16 cellular contexts compared by ENCODE assay signal in genomic region chr12:12587878-12588277, GRCh38. TPM values are rescaled to one million over a fixed set of nuclear protein-coding genes. Genes with fewer than 3 reads are reported as not detected.
DNase-seq lines count a peak whose midpoint lies in the region; TF ChIP-seq lines count a peak whose summit lies in the region.
"Had no signal": no experiment of that assay in that cellular context is flagged by ENCODE, and none has a peak within 500 bp of the region (broad histone marks: within the 10 kb centered on the region; RNA-seq: fewer than 3 reads in every experiment).

No MANE protein-coding gene starts in this region.

- H3K79me2 ChIP-seq in PC-9 (ENCODE audit: low read depth) (no peaks in the 10 kb centered on the region), trophoblast cell (ENCODE audit: control insufficient read depth, insufficient read depth, low read length, poor library complexity) (no peaks in the 10 kb centered on the region), H9 (ENCODE audit: insufficient read depth, low read length) (no peaks in the 10 kb centered on the region)

- H3K27me3 ChIP-seq in PC-9 (ENCODE audit: insufficient read depth, low read depth): no peaks in the 10 kb centered on the region
- no peaks in the 10 kb centered on the region for H3K27me3 ChIP-seq in trophoblast cell (ENCODE audit: insufficient read depth, low read length)
- no peaks in the 10 kb centered on the region for H3K27me3 ChIP-seq in tibial artery
- no peaks in the 10 kb centered on the region for H3K27me3 ChIP-seq in sigmoid colon
- H3K27me3 ChIP-seq in brain microvascular endothelial cell (replicated peaks): no peaks in the 10 kb centered on the region
- no peaks in the 10 kb centered on the region for H3K27me3 ChIP-seq in H9 (ENCODE audit: insufficient read depth, low read length)
- H3K27me3 ChIP-seq: BLaER1 had no signal

- H3K4me2 ChIP-seq in PC-9 (peak overlapping the region; percentile 49), trophoblast cell (ENCODE audit: low read length) (no peak overlapping the region), H9 (ENCODE audit: insufficient read depth, insufficient read length, low read length) (no peak overlapping the region)
- H3K4me2 ChIP-seq: BLaER1 had no signal

- H3T11ph ChIP-seq in H9 (ENCODE audit: low read length): no peak overlapping the region

- peaks cover 2% of the 10 kb centered on the region; the same call in 1 of the 2 replicates for H3K27me3 Mint-ChIP-seq in H9 (ENCODE audit: low read depth)

- no TSS peak for BruUV-seq in PC-9 (replicated peaks; lab: Mats Ljungman, UMichigan)

- TF ChIP-seq POLR2A in sigmoid colon (IDR thresholded peaks at IDR 0.05): no peak

- H3K9me2 ChIP-seq in PC-9 (ENCODE audit: insufficient read depth): no peaks in the 10 kb centered on the region

- H3K9ac ChIP-seq in trophoblast cell (ENCODE audit: low read length) (no peak overlapping the region), H9 (ENCODE audit: extremely low read depth, insufficient read length, low read length) (no peak overlapping the region)
- H3K9ac ChIP-seq: BLaER1 had no signal

- CTCF ChIA-PET in PC-9 (lab: Charles Lee): interaction anchor here (0.6 to 1.0 kb wide), 4 partner anchors 24 to 920 kb away, joined by 3 to 12 read pairs (median 7); no protein-coding TSS in a partner anchor

- no peak for TF ChIP-seq CTCF in 22Rv1 (IDR thresholded peaks at IDR 0.05)
- no peak for TF ChIP-seq CTCF in PC-9 (conservative IDR thresholded peaks at IDR 0.05)
- TF ChIP-seq CTCF in tibial artery (IDR thresholded peaks at IDR 0.05): no peak
- TF ChIP-seq CTCF in sigmoid colon (IDR thresholded peaks at IDR 0.05): no peak
- no peak for TF ChIP-seq CTCF in brain microvascular endothelial cell (IDR thresholded peaks at IDR 0.05; ENCODE audit: low read depth, low read length, missing control alignments)
- no peak for TF ChIP-seq CTCF in H9 (conservative IDR thresholded peaks at IDR 0.05)

- H3F3A ChIP-seq in PC-9 (ENCODE audit: insufficient read depth, low read depth): peaks cover 33% of the 10 kb centered on the region

- H2AK5ac ChIP-seq in trophoblast cell (ENCODE audit: low read length) (no peak overlapping the region), H9 (ENCODE audit: insufficient read length, low read length) (no peak overlapping the region)

- H2BK15ac ChIP-seq in H9 (ENCODE audit: low read depth, low read length): no peak overlapping the region

- H2AFZ ChIP-seq in PC-9 (no peak overlapping the region), trophoblast cell (ENCODE audit: insufficient read depth, low read length, poor library complexity) (no peak overlapping the region), H9 (ENCODE audit: low read length) (no peak overlapping the region)

- H3K18ac ChIP-seq in trophoblast cell (ENCODE audit: low read length): no peak overlapping the region
- no peak overlapping the region for H3K18ac ChIP-seq in H9 (ENCODE audit: insufficient read length, low read depth, low read length)

- H4K8ac ChIP-seq in trophoblast cell (ENCODE audit: low read depth, low read length) (peak overlapping the region; percentile 13), H9 (replicated peaks; ENCODE audit: insufficient read length, low read depth, low read length) (no peak overlapping the region)

- H4K20me1 ChIP-seq in PC-9 (ENCODE audit: insufficient read depth) (no peaks in the 10 kb centered on the region), H9 (ENCODE audit: control insufficient read depth, insufficient read depth, insufficient read length) (no peaks in the 10 kb centered on the region)
- H4K20me1 ChIP-seq: BLaER1 had no signal

- H4K5ac ChIP-seq in H9 (ENCODE audit: insufficient read length, low read depth, low read length): no peak overlapping the region

- H2BK120ac ChIP-seq in trophoblast cell (ENCODE audit: insufficient read depth, low read length, poor library complexity) (peak overlapping the region; percentile 75), H9 (ENCODE audit: low read depth, low read length, poor library complexity, severe bottlenecking) (no peak overlapping the region)

- no peak overlapping the region for H2BK20ac ChIP-seq in H9 (ENCODE audit: low read depth, low read length, poor library complexity, severe bottlenecking)

- no CpG with 5 or more reads among the region's 1 CpG for WGBS in trophoblast cell (ENCODE audit: extremely low coverage, insufficient coverage, insufficient read length)
- 90 to 94% methylated on average over 1 of the region's 1 CpG for WGBS in sigmoid colon, 2 donors
- no CpG with 5 or more reads among the region's 1 CpG for WGBS in H9 (ENCODE audit: extremely low coverage, insufficient read length, low lambda C conversion rate)

- peak overlapping the region; percentile 85 for H2BK12ac ChIP-seq in trophoblast cell (ENCODE audit: low read length)
- no peak overlapping the region for H2BK12ac ChIP-seq in H9 (ENCODE audit: insufficient read length, low read depth, low read length)

- no peak overlapping the region for H4K12ac ChIP-seq in trophoblast cell (ENCODE audit: low read depth, low read length)

- H3K9me3 ChIP-seq in PC-9 (ENCODE audit: insufficient read depth, low read depth): no peaks in the 10 kb centered on the region
- peaks cover 2% of the 10 kb centered on the region for H3K9me3 ChIP-seq in trophoblast cell (ENCODE audit: insufficient read depth, low read depth, low read length)
- no peaks in the 10 kb centered on the region for H3K9me3 ChIP-seq in tibial artery
- H3K9me3 ChIP-seq in sigmoid colon: no peaks in the 10 kb centered on the region
- H3K9me3 ChIP-seq in H9 (ENCODE audit: control insufficient read depth, low read depth, low read length): no peaks in the 10 kb centered on the region
- H3K9me3 ChIP-seq: BLaER1 had no signal

- H3K56ac ChIP-seq in H9 (ENCODE audit: insufficient read length, low read depth, low read length): no peak overlapping the region

- no peaks in the 10 kb centered on the region; a peak in 1 of 5 replicates for H3K9me3 Mint-ChIP-seq in H9
- H3K9me3 Mint-ChIP-seq: CD8-positive, alpha-beta T cell had no signal

- H3K4ac ChIP-seq in trophoblast cell (ENCODE audit: low read depth, low read length) (no peak overlapping the region), H9 (ENCODE audit: low read depth, low read length) (no peak overlapping the region)

- H3K79me1 ChIP-seq in trophoblast cell (ENCODE audit: low read length): peaks cover 8% of the 10 kb centered on the region
- H3K79me1 ChIP-seq in H9 (ENCODE audit: insufficient read depth, low read depth, low read length, poor library complexity, severe bottlenecking): no peaks in the 10 kb centered on the region

- H2BK5ac ChIP-seq in trophoblast cell (ENCODE audit: low read depth, low read length, poor library complexity) (peak overlapping the region; percentile 12), H9 (ENCODE audit: insufficient read length, low read length) (no peak overlapping the region)

- H3K27ac Mint-ChIP-seq in H9: no peak overlapping the region; a peak in 1 of 7 replicates
- H3K27ac Mint-ChIP-seq: CD8-positive, alpha-beta T cell had no signal

- H3K4me3 ChIP-seq in PC-9 (no peak overlapping the region), trophoblast cell (ENCODE audit: low read depth, low read length) (no peak overlapping the region), tibial artery (no peak overlapping the region), sigmoid colon (no peak overlapping the region), brain microvascular endothelial cell (ENCODE audit: low read depth, low read length) (no peak overlapping the region)
- H3K4me3 ChIP-seq: BLaER1 had no signal

- no peaks in the 10 kb centered on the region for H3K23me2 ChIP-seq in H9 (ENCODE audit: insufficient read length, low read depth, low read length, poor library complexity, severe bottlenecking)

- H3K27ac ChIP-seq in 22Rv1 (peak overlapping the region; percentile 53), PC-9 (peak overlapping the region; percentile 56), epithelial cell of prostate (peak overlapping the region; percentile 73), trophoblast cell (ENCODE audit: low read depth, low read length) (peak overlapping the region; percentile 8), tibial artery (no peak overlapping the region), sigmoid colon (no peak overlapping the region), brain microvascular endothelial cell (no peak overlapping the region), H9 (ENCODE audit: insufficient read length, low read depth, low read length) (no peak overlapping the region)
- H3K27ac ChIP-seq: BLaER1 had no signal

- POLR2A ChIA-PET in PC-9 (lab: Charles Lee; ENCODE audit: unreplicated experiment): interaction anchor here (0.7 kb wide), 1 partner anchor 34 kb away, joined by 10 read pairs; no protein-coding TSS in a partner anchor

- H3K23ac ChIP-seq in trophoblast cell (ENCODE audit: low read length) (no peak overlapping the region), H9 (ENCODE audit: insufficient read length, low read depth, low read length) (no peak overlapping the region)

- DNase-seq in PC-9 (no peak), epithelial cell of prostate (ENCODE audit: low read depth, low spot score) (no peak), trophoblast cell (peak; percentile 58 to 75), tibial artery (no peak), sigmoid colon (no peak), brain microvascular endothelial cell (no peak), H9 (no peak)
- DNase-seq: 8988T; Calu3; CD8-positive, alpha-beta T cell; DMS79 treated with DMSO at 0.1 percent for 48 hours; GF-D8; GOT3; H7 had no signal

- H4K91ac ChIP-seq in trophoblast cell (ENCODE audit: low read depth, low read length) (peak overlapping the region; percentile 90), H9 (ENCODE audit: insufficient read length, low read depth, low read length) (no peak overlapping the region)

- H3K4me1 ChIP-seq in PC-9 (replicated peaks; ENCODE audit: insufficient read depth) (peaks cover 71% of the 10 kb centered on the region), trophoblast cell (ENCODE audit: control insufficient read depth in 1 of 2, insufficient read depth in 2 of 2, low read length in 2 of 2) (peaks cover 10 to 18% of the 10 kb centered on the region in 2 experiments), tibial artery (no peaks in the 10 kb centered on the region), sigmoid colon (no peaks in the 10 kb centered on the region), H9 (ENCODE audit: insufficient read depth, low read length) (no peaks in the 10 kb centered on the region)
- H3K4me1 ChIP-seq: BLaER1 had no signal

- in situ Hi-C loops in brain microvascular endothelial cell (cut with HindIII; ENCODE audit: low pct_ligation_motif_present, low sequenced_read_pairs): no loop called here

- H3K36me3 Mint-ChIP-seq in H9 (ENCODE audit: insufficient read depth in 1 of 3, low read depth in 3 of 3): no peaks in the 10 kb centered on the region
- H3K36me3 Mint-ChIP-seq: CD8-positive, alpha-beta T cell had no signal

- H3K4me3 Mint-ChIP-seq in H9: no peak overlapping the region
- H3K4me3 Mint-ChIP-seq: CD8-positive, alpha-beta T cell had no signal

- H3K4me1 Mint-ChIP-seq in H9: no peaks in the 10 kb centered on the region; a peak in 2 of 4 replicates

- no peak for TF ChIP-seq EP300 in sigmoid colon (IDR thresholded peaks at IDR 0.05)

- no peak overlapping the region for H3K14ac ChIP-seq in trophoblast cell (ENCODE audit: low read length)
- no peak overlapping the region for H3K14ac ChIP-seq in H9 (ENCODE audit: insufficient read depth, low read length)

- intact Hi-C loops in PC-9 (cut with micrococcal nuclease; ENCODE audit: unreplicated experiment) (loop anchor here (2.0 kb wide), 1 partner anchor 19 kb away; no protein-coding TSS in a partner anchor), tibial artery (cut with DNase I; ENCODE audit: low total_unique reads) (no loop called here), sigmoid colon (cut with DNase I) (no loop called here)

- H3K36me3 ChIP-seq in PC-9 (ENCODE audit: low read depth): no peaks in the 10 kb centered on the region
- no peaks in the 10 kb centered on the region for H3K36me3 ChIP-seq in trophoblast cell (ENCODE audit: control insufficient read depth in 1 of 2, insufficient read depth in 2 of 2, low read length in 2 of 2)
- no peaks in the 10 kb centered on the region for H3K36me3 ChIP-seq in tibial artery
- no peaks in the 10 kb centered on the region for H3K36me3 ChIP-seq in sigmoid colon
- no peaks in the 10 kb centered on the region for H3K36me3 ChIP-seq in brain microvascular endothelial cell (replicated peaks)
- H3K36me3 ChIP-seq: BLaER1 had no signal

RNA-seq across cellular contexts. Expression of gene CREBL2, which starts 23.8 kb away (rescaled TPM):
- total RNA-seq in PC-9 (2021) (26.6 and 30.3 TPM in 2 replicates), sigmoid colon (10 to 100 TPM; 35.0 to 59.9 (median 46.5) TPM), H9 (2021) (18.1 and 18.3 TPM in 2 replicates)
- 7.9 and 8.0 TPM in 2 replicates for polyA plus RNA-seq in trophoblast cell (2013)
- 10 to 100 TPM; 19.0 to 37.8 (median 33.8) TPM for polyA plus RNA-seq in sigmoid colon

RNA-seq across cellular contexts. Expression of gene DUSP16, which starts 25.2 kb away (rescaled TPM):
- total RNA-seq in PC-9 (2021): 23.6 and 24.8 TPM in 2 replicates
- polyA plus RNA-seq in trophoblast cell (2013): 12.5 and 12.7 TPM in 2 replicates
- total RNA-seq in sigmoid colon: 10 to 100 TPM in 3 of 4 donors, 1 to 10 TPM in 1; 8.6 to 13.8 (median 11.2) TPM
- 10 to 100 TPM; 13.8 to 27.3 (median 21.1) TPM for polyA plus RNA-seq in sigmoid colon
- 62.5 and 64.0 TPM in 2 replicates for total RNA-seq in H9 (2021)

Comparison
In these comparisons a context has a peak if more than half of its experiments do, and no peak if none do; other contexts are left out.
1. H3K27ac ChIP-seq: peak in 22Rv1 (single experiment), PC-9 (single experiment), epithelial cell of prostate (single experiment) and trophoblast cell (single experiment); none in tibial artery (0 of 2), sigmoid colon (0 of 4), brain microvascular endothelial cell (single experiment) and H9 (single experiment).
2. DNase-seq: peak in trophoblast cell (2 of 2); none in PC-9 (0 of 2), epithelial cell of prostate (single experiment), tibial artery (0 of 2), sigmoid colon (single experiment), brain microvascular endothelial cell (single experiment) and H9 (single experiment).